ENCODE assay signal across 8 cellular contexts in the genomic region with DNA sequence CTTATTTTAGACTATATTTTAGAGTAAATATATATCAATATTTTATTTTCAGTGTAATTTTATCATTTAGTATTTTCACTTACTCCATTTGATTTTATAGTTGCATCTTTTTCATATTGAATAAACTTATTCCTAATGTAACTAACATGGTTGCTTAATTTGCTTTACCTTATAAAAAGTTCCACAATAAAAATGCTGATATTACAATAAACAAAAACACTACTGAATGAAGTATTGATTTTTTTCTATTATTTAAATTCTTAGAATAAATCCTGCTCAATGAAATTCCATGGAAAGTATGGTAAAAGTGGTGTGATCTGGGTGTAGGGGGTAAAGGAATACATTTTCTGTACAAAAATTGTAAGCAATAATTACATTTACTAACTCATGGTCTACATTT.
"Had no signal": no experiment of that assay in that cellular context is flagged by ENCODE, and none has a peak within 500 bp of the region (broad histone marks: within the 10 kb centered on the region; RNA-seq: fewer than 3 reads in every experiment).

No MANE protein-coding gene starts in this region.

- FAIRE-seq: H1, H54, HTR-8/SVneo, K562 had no signal

- H3K4me3 ChIP-seq: GM23338, K562 had no signal

- ATAC-seq: GM23338, K562 had no signal

- DNase-seq: H9, HCEC 1CT, KG1 had no signal

- H2AFZ ChIP-seq: GM23338 had no signal

- H3K4me2 ChIP-seq: GM23338 had no signal
